8 cellular contexts compared by ENCODE assay signal in genomic region chr1:3530931-3531818, GRCh38.
DNase-seq lines count a peak whose midpoint lies in the region; ATAC-seq and TF ChIP-seq lines count a peak whose summit lies in the region.

No MANE protein-coding gene starts in this region.

- H3K9ac ChIP-seq in H9 (ENCODE audit: extremely low read depth, insufficient read length, low read length), result peak overlapping the region; percentile 64
- no peak overlapping the region for H3K9ac ChIP-seq in stomach smooth muscle (ENCODE audit: low read length in 2 of 2)

- no peaks in the 10 kb centered on the region for H3K79me1 ChIP-seq in H9 (ENCODE audit: insufficient read depth, low read depth, low read length, poor library complexity, severe bottlenecking)

- H3K9me3 Mint-ChIP-seq in H9, result no peaks in the 10 kb centered on the region; a peak in 1 of 5 replicates
- H3K9me3 Mint-ChIP-seq in activated T-helper 17 cell treated with anti-CD3 and anti-CD28 coated beads, Interleukin-2, amount 50 U/mL, for 72 hours, result no peaks in the 10 kb centered on the region

- intact Hi-C loops in PC-9 (cut with micrococcal nuclease; ENCODE audit: unreplicated experiment), result no loop called here

- no peak overlapping the region for H3K23ac ChIP-seq in H9 (ENCODE audit: insufficient read length, low read depth, low read length)

- H3K4me1 ChIP-seq in H9 (ENCODE audit: insufficient read depth, low read length) (no peaks in the 10 kb centered on the region; the same call in 1 of the 2 replicates), PC-9 (replicated peaks; ENCODE audit: insufficient read depth) (peaks cover 10% of the 10 kb centered on the region), stomach smooth muscle (ENCODE audit: control insufficient read depth, insufficient read depth, low read length) (peaks cover 25% of the 10 kb centered on the region)

- no peak overlapping the region for H3K4ac ChIP-seq in H9 (ENCODE audit: low read depth, low read length)

- no TSS peak for BruUV-seq in PC-9 (replicated peaks; lab: Mats Ljungman, UMichigan)

- H3K27ac ChIP-seq in H9 (ENCODE audit: insufficient read length, low read depth, low read length), result no peak overlapping the region
- H3K27ac ChIP-seq in PC-9, result 0 out of 2 replicates have a peak overlapping the region, but pooled peaks have one; percentile 29
- H3K27ac ChIP-seq in stomach smooth muscle (ENCODE audit: low read length), result no peak overlapping the region

- no peak overlapping the region for H3T11ph ChIP-seq in H9 (ENCODE audit: low read length)

- H4K5ac ChIP-seq in H9 (ENCODE audit: insufficient read length, low read depth, low read length), result peak overlapping the region; percentile 11

- ATAC-seq in activated T-helper 17 cell treated with anti-CD3 and anti-CD28 coated beads, Interleukin-2, amount 50 U/mL, for 72 hours (replicated peaks), result peak; percentile 84

- TF ChIP-seq CTCF in H9 (conservative IDR thresholded peaks at IDR 0.05), result no peak
- TF ChIP-seq CTCF in PC-9 (conservative IDR thresholded peaks at IDR 0.05), result no peak
- no peak for TF ChIP-seq CTCF in foreskin fibroblast (IDR thresholded peaks at IDR 0.05; ENCODE audit: low read depth, low read length)

- H2BK12ac ChIP-seq in H9 (ENCODE audit: insufficient read length, low read depth, low read length), result no peak overlapping the region

- H3K27me3 ChIP-seq in H9 (ENCODE audit: insufficient read depth, low read length) (no peaks in the 10 kb centered on the region; the same call in 1 of the 2 replicates), PC-9 (ENCODE audit: insufficient read depth, low read depth) (no peaks in the 10 kb centered on the region), stomach smooth muscle (ENCODE audit: control insufficient read depth in 1 of 2, insufficient read depth in 2 of 2, low read length in 2 of 2) (peaks cover 0 to 14% of the 10 kb centered on the region in 2 donors)

- H3K4me2 ChIP-seq in H9 (ENCODE audit: insufficient read depth, insufficient read length, low read length), result peak overlapping the region; percentile 81
- H3K4me2 ChIP-seq in PC-9, result peak overlapping the region; percentile 100

- peak overlapping the region; percentile 70 to 83 for H3K4me3 Mint-ChIP-seq in H9
- peak overlapping the region; percentile 73 for H3K4me3 Mint-ChIP-seq in activated T-helper 17 cell treated with anti-CD3 and anti-CD28 coated beads, Interleukin-2, amount 50 U/mL, for 72 hours

- H3K36me3 Mint-ChIP-seq in H9 (ENCODE audit: insufficient read depth in 1 of 3, low read depth in 3 of 3), result no peaks in the 10 kb centered on the region; a peak in 3 of 7 replicates
- no peaks in the 10 kb centered on the region for H3K36me3 Mint-ChIP-seq in activated T-helper 17 cell treated with anti-CD3 and anti-CD28 coated beads, Interleukin-2, amount 50 U/mL, for 72 hours (ENCODE audit: low read depth)

- peak overlapping the region; percentile 94 for H3K4me3 ChIP-seq in PC-9
- peak overlapping the region; percentile 61 to 65 for H3K4me3 ChIP-seq in foreskin fibroblast (ENCODE audit: low read depth in 1 of 2, low read length in 2 of 2)
- H3K4me3 ChIP-seq in stomach smooth muscle (ENCODE audit: low read length in 2 of 2), result peak overlapping the region; percentile 40 to 73

- POLR2A ChIA-PET in PC-9 (lab: Charles Lee; ENCODE audit: unreplicated experiment), result interaction anchor here (0.7 to 1.4 kb wide), 2 partner anchors 12 to 1858 kb away, joined by 5 to 10 read pairs; no protein-coding TSS in a partner anchor

- peaks cover 3% of the 10 kb centered on the region for H3K23me2 ChIP-seq in H9 (ENCODE audit: insufficient read length, low read depth, low read length, poor library complexity, severe bottlenecking)

- H2AK5ac ChIP-seq in H9 (ENCODE audit: insufficient read length, low read length), result no peak overlapping the region

- no peak overlapping the region for H4K91ac ChIP-seq in H9 (ENCODE audit: insufficient read length, low read depth, low read length)

- H2BK5ac ChIP-seq in H9 (ENCODE audit: insufficient read length, low read length), result no peak overlapping the region

- H2AFZ ChIP-seq in H9 (ENCODE audit: low read length), result no peak overlapping the region
- peak overlapping the region; percentile 50; the same call in 1 of the 2 replicates for H2AFZ ChIP-seq in PC-9

- no peak overlapping the region for H2BK20ac ChIP-seq in H9 (ENCODE audit: low read depth, low read length, poor library complexity, severe bottlenecking)

- H3K36me3 ChIP-seq in PC-9 (ENCODE audit: low read depth), result no peaks in the 10 kb centered on the region
- H3K36me3 ChIP-seq in stomach smooth muscle (ENCODE audit: control insufficient read depth in 2 of 2, insufficient read depth in 2 of 2, low read length in 2 of 2), result no peaks in the 10 kb centered on the region

- H3K18ac ChIP-seq in H9 (ENCODE audit: insufficient read length, low read depth, low read length), result peak overlapping the region; percentile 91

- H2BK120ac ChIP-seq in H9 (ENCODE audit: low read depth, low read length, poor library complexity, severe bottlenecking), result no peak overlapping the region

- peak overlapping the region in 2 of 3 experiments; percentile 73 to 86; a peak in 2 of 7 replicates for H3K27ac Mint-ChIP-seq in H9
- H3K27ac Mint-ChIP-seq in activated T-helper 17 cell treated with anti-CD3 and anti-CD28 coated beads, Interleukin-2, amount 50 U/mL, for 72 hours, result no peak overlapping the region

- peaks cover 4% of the 10 kb centered on the region; the same call in 1 of the 2 replicates for H3F3A ChIP-seq in PC-9 (ENCODE audit: insufficient read depth, low read depth)

- H2BK15ac ChIP-seq in H9 (ENCODE audit: low read depth, low read length), result no peak overlapping the region

- peaks cover 41% of the 10 kb centered on the region for H3K27me3 Mint-ChIP-seq in H9 (ENCODE audit: low read depth)
- no peaks in the 10 kb centered on the region for H3K27me3 Mint-ChIP-seq in activated T-helper 17 cell treated with anti-CD3 and anti-CD28 coated beads, Interleukin-2, amount 50 U/mL, for 72 hours

- H4K8ac ChIP-seq in H9 (replicated peaks; ENCODE audit: insufficient read length, low read depth, low read length), result no peak overlapping the region

- peak; percentile 92 for DNase-seq in H9
- peak; percentile 69 to 81 for DNase-seq in PC-9
- peak; percentile 41 to 75 for DNase-seq in foreskin fibroblast
- peak in 33 of 56 donors; percentile 4 to 69 (median 33) for DNase-seq in nucleus accumbens (lab: John Stamatoyannopoulos, UW)
- DNase-seq in SHP77 (lab: John Stamatoyannopoulos, UW), result no peak
- DNase-seq in NCI-H2029 treated with DMSO at 0.1 percent for 48 hours (lab: John Stamatoyannopoulos, UW), result no peak

- peaks cover 8 to 24% of the 10 kb centered on the region in 2 experiments for H3K4me1 Mint-ChIP-seq in H9
- peaks cover 5% of the 10 kb centered on the region for H3K4me1 Mint-ChIP-seq in activated T-helper 17 cell treated with anti-CD3 and anti-CD28 coated beads, Interleukin-2, amount 50 U/mL, for 72 hours

- H3K79me2 ChIP-seq in H9 (ENCODE audit: insufficient read depth, low read length), result no peaks in the 10 kb centered on the region
- H3K79me2 ChIP-seq in PC-9 (ENCODE audit: low read depth), result peaks cover 8% of the 10 kb centered on the region; the same call in 1 of the 2 replicates

- no peaks in the 10 kb centered on the region for H4K20me1 ChIP-seq in H9 (ENCODE audit: control insufficient read depth, insufficient read depth, insufficient read length)
- H4K20me1 ChIP-seq in PC-9 (ENCODE audit: insufficient read depth), result peaks cover 17% of the 10 kb centered on the region

- H3K9me3 ChIP-seq in H9 (ENCODE audit: control insufficient read depth, low read depth, low read length) (no peaks in the 10 kb centered on the region), PC-9 (ENCODE audit: insufficient read depth, low read depth) (no peaks in the 10 kb centered on the region), stomach smooth muscle (ENCODE audit: control insufficient read depth in 2 of 2, low read length in 2 of 2) (no peaks in the 10 kb centered on the region)

- no peak overlapping the region for H3K56ac ChIP-seq in H9 (ENCODE audit: insufficient read length, low read depth, low read length)

- H3K9me2 ChIP-seq in PC-9 (ENCODE audit: insufficient read depth), result no peaks in the 10 kb centered on the region

- CTCF ChIA-PET in PC-9 (lab: Charles Lee), result no interaction called here

- WGBS in H9 (ENCODE audit: extremely low coverage, insufficient read length, low lambda C conversion rate), result no CpG with 5 or more reads among the region's 96 CpGs

- H3K14ac ChIP-seq in H9 (ENCODE audit: insufficient read depth, low read length), result no peak overlapping the region

Comparison
In these comparisons a context has a peak if more than half of its experiments do, and no peak if none do; other contexts are left out.
1. DNase-seq: peak in H9 (single experiment), PC-9 (2 of 2), foreskin fibroblast (2 of 2) and nucleus accumbens (33 of 56); none in SHP77 (0 of 2) and NCI-H2029 treated with DMSO at 0.1 percent for 48 hours (single experiment).
2. Peak in every context shown above with its lines, with median percentiles within 50 percentile points of each other: H3K4me3 ChIP-seq.